16 cellular contexts compared by ENCODE assay signal in the genomic region with DNA sequence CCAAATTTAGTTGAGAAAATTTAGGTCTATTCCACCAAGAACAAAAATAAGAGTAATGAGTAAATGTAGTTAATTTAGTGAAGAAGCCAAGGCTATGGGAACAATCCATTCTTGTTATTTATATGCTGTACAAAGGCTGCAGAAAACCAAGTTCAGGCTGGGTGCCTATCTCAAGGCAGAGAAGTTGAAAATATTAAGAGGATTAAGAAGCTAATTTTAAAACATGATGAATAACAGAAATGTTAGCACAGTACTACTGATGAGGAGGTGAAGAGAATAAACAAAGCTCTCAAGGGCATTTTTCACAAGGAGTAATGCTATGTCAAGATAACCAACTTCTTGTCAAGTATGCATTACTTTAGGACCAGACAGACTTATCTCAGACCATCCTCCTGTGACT.
A peak's percentile ranks its signal among the peaks of the same experiment; 100 is the strongest.
DNase-seq lines count a peak whose midpoint lies in the region; ATAC-seq, FAIRE-seq and TF ChIP-seq lines count a peak whose summit lies in the region.
"Had no signal": no experiment of that assay in that cellular context is flagged by ENCODE, and none has a peak within 500 bp of the region (broad histone marks: within the 10 kb centered on the region; RNA-seq: fewer than 3 reads in every experiment).

No MANE protein-coding gene starts in this region.

- in situ Hi-C loops in gastrocnemius medialis (cut with MboI; ENCODE audit: low sequenced_read_pairs in 4 of 4): loop anchor here (5.0 to 25.0 kb wide), 6 partner anchors 72 to 485 kb away; partner anchors contain the start of gene RCAN2 (in 1 of the 4)

- peak; percentile 54 for ATAC-seq in Right ventricle myocardium superior (ENCODE audit: poor library complexity)
- no peak for ATAC-seq in Right ventricle myocardium inferior
- ATAC-seq in left ventricle myocardium superior: peak; percentile 58
- peak; percentile 31 to 33 for ATAC-seq in gastrocnemius medialis
- ATAC-seq in GM18909 (IDR thresholded peaks at IDR 0.05; ENCODE audit: poor library complexity, unreplicated experiment): no peak

- H3K4me1 ChIP-seq in gastrocnemius medialis: peaks cover 15 to 48% of the 10 kb centered on the region in 2 donors
- H3K4me1 ChIP-seq: BLaER1, Caco-2 had no signal

- no peaks in the 10 kb centered on the region for H3K27me3 ChIP-seq in gastrocnemius medialis
- H3K27me3 ChIP-seq: BLaER1 had no signal

- intact Hi-C loops in Right ventricle myocardium superior (cut with DNase I) (loop anchor here (5.0 kb wide), 1 partner anchor 65 kb away; no protein-coding TSS in a partner anchor), Right ventricle myocardium inferior (cut with DNase I) (loop anchor here (1.0 to 5.0 kb wide), 2 partner anchors 69 to 190 kb away; partner anchors contain the start of gene RCAN2), left ventricle myocardium superior (cut with micrococcal nuclease) (loop anchor here (5.0 kb wide), 2 partner anchors 60 to 205 kb away; no protein-coding TSS in a partner anchor), gastrocnemius medialis (cut with DNase I; ENCODE audit: low total_unique reads) (no loop called here)

- H3K4me3 ChIP-seq in gastrocnemius medialis: no peak overlapping the region
- H3K4me3 ChIP-seq: BLaER1, GM23338 had no signal

- DNase-seq in Right ventricle myocardium superior (no peak), Right ventricle myocardium inferior (ENCODE audit: missing footprints) (no peak), left ventricle myocardium superior (no peak), gastrocnemius medialis (no peak), GM12892 (ENCODE audit: insufficient read length) (no peak), D341Med (ENCODE audit: low spot score) (no peak), RPMI8226 (no peak)
- DNase-seq: AML-193; Caco-2; CD8-positive, alpha-beta memory T cell; H7; IMR-90 had no signal

- no peak for TF ChIP-seq CTCF in gastrocnemius medialis (IDR thresholded peaks at IDR 0.05 in 4 of 5, conservative IDR thresholded peaks at IDR 0.05 in 1 of 5)

- H3K27ac ChIP-seq in gastrocnemius medialis: peak overlapping the region; percentile 25 to 65 (median 55)
- H3K27ac ChIP-seq: 22Rv1, BLaER1 had no signal

- no peaks in the 10 kb centered on the region for H3K36me3 ChIP-seq in gastrocnemius medialis
- H3K36me3 ChIP-seq: BLaER1 had no signal

- FAIRE-seq in GM12892 (lab: Jason Lieb, UNC): no peak

- no peak for TF ChIP-seq POLR2A in gastrocnemius medialis (IDR thresholded peaks at IDR 0.05)
- TF ChIP-seq POLR2A in GM12892 (IDR thresholded peaks at IDR 0.05; ENCODE audit: low read depth, low read length): no peak

- H3K9me3 ChIP-seq in gastrocnemius medialis: no peaks in the 10 kb centered on the region
- H3K9me3 ChIP-seq: BLaER1, Caco-2 had no signal

Comparison
In these comparisons a context has a peak if more than half of its experiments do, and no peak if none do; other contexts are left out.
1. ATAC-seq: peak in Right ventricle myocardium superior (single experiment), left ventricle myocardium superior (single experiment) and gastrocnemius medialis (2 of 2); none in Right ventricle myocardium inferior (single experiment) and GM18909 (single experiment).